13 cellular contexts compared by ENCODE assay signal in the genomic region with DNA sequence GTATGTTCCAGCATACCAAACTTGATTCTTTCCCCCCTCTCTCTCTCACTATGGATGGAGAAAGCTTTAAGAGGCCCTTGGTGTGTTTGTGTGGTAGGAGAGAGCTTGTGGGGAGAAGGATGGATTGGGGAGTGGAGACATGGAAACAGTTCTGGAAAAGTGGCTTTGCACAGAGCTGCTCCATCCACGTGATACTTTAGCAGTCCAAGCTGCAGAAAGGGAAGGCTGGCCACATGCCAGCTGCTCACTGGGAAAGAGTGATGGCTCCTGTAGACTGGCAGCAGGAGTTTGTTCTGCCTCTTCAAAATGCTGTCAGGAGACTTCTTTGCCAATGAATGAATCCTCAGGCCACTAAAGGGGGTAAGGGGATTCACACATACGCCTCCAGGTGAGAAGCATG. TPM values are rescaled to one million over a fixed set of nuclear protein-coding genes. Genes with fewer than 3 reads are reported as not detected.
DNase-seq lines count a peak whose midpoint lies in the region; ATAC-seq lines count a peak whose summit lies in the region.
"Had no signal": no experiment of that assay in that cellular context is flagged by ENCODE, and none has a peak within 500 bp of the region (broad histone marks: within the 10 kb centered on the region; RNA-seq: fewer than 3 reads in every experiment).

No MANE protein-coding gene starts in this region.

- intact Hi-C loops in head of caudate nucleus (cut with DNase I): no loop called here

- no peak overlapping the region for H2BK5ac ChIP-seq in trophoblast cell (ENCODE audit: low read depth, low read length, poor library complexity)

- H3K4me1 ChIP-seq in trophoblast cell (ENCODE audit: control insufficient read depth in 1 of 2, insufficient read depth in 2 of 2, low read length in 2 of 2): peaks cover 5 to 9% of the 10 kb centered on the region in 2 experiments
- H3K4me1 ChIP-seq: tibial artery had no signal

- H3K4ac ChIP-seq in trophoblast cell (ENCODE audit: low read depth, low read length): no peak overlapping the region

- H3K23ac ChIP-seq in trophoblast cell (ENCODE audit: low read length): no peak overlapping the region

- no peak overlapping the region for H3K4me3 ChIP-seq in trophoblast cell (ENCODE audit: low read depth, low read length)
- H3K4me3 ChIP-seq: tibial artery had no signal

- no peak overlapping the region for H2AK5ac ChIP-seq in trophoblast cell (ENCODE audit: low read length)

- H3K4me2 ChIP-seq in trophoblast cell (ENCODE audit: low read length): no peak overlapping the region

- no peaks in the 10 kb centered on the region for H3K79me1 ChIP-seq in trophoblast cell (ENCODE audit: low read length)

- H4K8ac ChIP-seq in trophoblast cell (ENCODE audit: low read depth, low read length): no peak overlapping the region

- peaks cover 0 to 1% of the 10 kb centered on the region in 2 experiments for H3K36me3 ChIP-seq in trophoblast cell (ENCODE audit: control insufficient read depth in 1 of 2, insufficient read depth in 2 of 2, low read length in 2 of 2)
- H3K36me3 ChIP-seq: tibial artery had no signal

- H2BK12ac ChIP-seq in trophoblast cell (ENCODE audit: low read length): no peak overlapping the region

- no CpG with 5 or more reads among the region's 2 CpGs for WGBS in trophoblast cell (ENCODE audit: extremely low coverage, insufficient coverage, insufficient read length)

- no peak overlapping the region for H3K27ac ChIP-seq in trophoblast cell (ENCODE audit: low read depth, low read length)
- H3K27ac ChIP-seq: epithelial cell of prostate, tibial artery had no signal

- H3K27me3 ChIP-seq in trophoblast cell (ENCODE audit: insufficient read depth, low read length): no peaks in the 10 kb centered on the region
- H3K27me3 ChIP-seq: tibial artery had no signal

- peak; percentile 12 for DNase-seq in NCI-H748 (lab: John Stamatoyannopoulos, UW; ENCODE audit: unreplicated experiment)
- DNase-seq in NCI-H748 treated with DMSO at 0.1 percent for 48 hours (lab: John Stamatoyannopoulos, UW): no peak
- peak; percentile 23 for DNase-seq in RPMI7951 (ENCODE audit: low read depth)
- peak in 37 of 42 donors; percentile 7 to 74 (median 44) for DNase-seq in head of caudate nucleus
- DNase-seq in renal cortical epithelial cell (ENCODE audit: low read depth): peak; percentile 42
- no peak for DNase-seq in trophoblast cell
- no peak for DNase-seq in GM19240 (ENCODE audit: insufficient read length, low spot score)
- DNase-seq: CD8-positive, alpha-beta T cell; HCEC 1CT; stimulated activated CD4-positive, alpha-beta T cell treated with anti-CD3 and anti-CD28 coated beads, Interleukin-12 subunit alpha, Interleukin-12 subunit beta, amount 100 ng/mL, for 4 hours; tibial artery had no signal

- no peak overlapping the region for H3K9ac ChIP-seq in trophoblast cell (ENCODE audit: low read length)

- no peaks in the 10 kb centered on the region for H3K9me3 ChIP-seq in trophoblast cell (ENCODE audit: insufficient read depth, low read depth, low read length)
- H3K9me3 ChIP-seq: tibial artery had no signal

- no peak for ATAC-seq in GM18861 (IDR thresholded peaks at IDR 0.05; ENCODE audit: unreplicated experiment)
- ATAC-seq: CD8-positive, alpha-beta T cell had no signal

- no peak overlapping the region for H4K12ac ChIP-seq in trophoblast cell (ENCODE audit: low read depth, low read length)

- H3K79me2 ChIP-seq in trophoblast cell (ENCODE audit: control insufficient read depth, insufficient read depth, low read length, poor library complexity): no peaks in the 10 kb centered on the region

- no peak overlapping the region for H4K91ac ChIP-seq in trophoblast cell (ENCODE audit: low read depth, low read length)

- no peak overlapping the region for H3K14ac ChIP-seq in trophoblast cell (ENCODE audit: low read length)

- no peak overlapping the region for H2AFZ ChIP-seq in trophoblast cell (ENCODE audit: insufficient read depth, low read length, poor library complexity)

- H2BK120ac ChIP-seq in trophoblast cell (ENCODE audit: insufficient read depth, low read length, poor library complexity): no peak overlapping the region

- no peak overlapping the region for H3K18ac ChIP-seq in trophoblast cell (ENCODE audit: low read length)

RNA-seq across cellular contexts. Expression of gene SEC24B, which starts 21.7 kb away (rescaled TPM):
- 15.4 and 21.1 TPM in 2 replicates for total RNA-seq in RPMI7951 (2014; rRNA removed; shearing (Covaris generic))
- total RNA-seq in renal cortical epithelial cell: 13.2 and 34.6 TPM in 2 replicates
- 24.1 and 24.9 TPM in 2 replicates for polyA plus RNA-seq in trophoblast cell (2013)

Comparison
In these comparisons a context has a peak if more than half of its experiments do, and no peak if none do; other contexts are left out.
1. DNase-seq: peak in NCI-H748 (single experiment), RPMI7951 (single experiment), head of caudate nucleus (37 of 42) and renal cortical epithelial cell (single experiment); none in NCI-H748 treated with DMSO at 0.1 percent for 48 hours (single experiment), trophoblast cell (0 of 2) and GM19240 (single experiment).